In genomic region chr16:75122609-75123008, GRCh38 we compare ENCODE assay signal across 2 cellular contexts.
TF ChIP-seq lines count a peak whose summit lies in the region.

No MANE protein-coding gene starts in this region.

TF ChIP-seq in K562, 482 proteins besides CTCF, POLR2A, EP300 and RAD21 (continued from another document and continues in another):
- TF ChIP-seq TSHZ1 (CRISPR knock-in tag; IDR thresholded peaks at IDR 0.05) (no peak), XRCC4 (IDR thresholded peaks at IDR 0.05; ENCODE audit: extremely low read depth, insufficient read depth, insufficient read length) (no peak), NONO (IDR thresholded peaks at IDR 0.05; ENCODE audit: low read depth in 2 of 2, low read length in 1 of 2) (no peak), FOXP4 (CRISPR knock-in tag; IDR thresholded peaks at IDR 0.05; ENCODE audit: borderline replicate concordance) (no peak), KAT7 (CRISPR knock-in tag; IDR thresholded peaks at IDR 0.05; ENCODE audit: borderline replicate concordance) (no peak), GTF3C2 (IDR thresholded peaks at IDR 0.05; ENCODE audit: borderline replicate concordance, extremely low read depth, insufficient read length) (no peak), ZNF609 (CRISPR knock-in tag; IDR thresholded peaks at IDR 0.05; ENCODE audit: borderline replicate concordance) (no peak), SMARCA5 (IDR thresholded peaks at IDR 0.05) (no peak)

TF ChIP-seq in WTC11, 78 proteins besides CTCF, POLR2A, EP300 and RAD21 (continued from another document):
- TF ChIP-seq STAT6 (CRISPR knock-in tag; conservative IDR thresholded peaks at IDR 0.05; ENCODE audit: low read depth) (no peak), MAX (CRISPR knock-in tag; IDR thresholded peaks at IDR 0.05) (no peak), JUN (CRISPR knock-in tag; IDR thresholded peaks at IDR 0.05) (no peak), ZNF138 (CRISPR knock-in tag; conservative IDR thresholded peaks at IDR 0.05) (no peak), CBFB (CRISPR knock-in tag; IDR thresholded peaks at IDR 0.05; ENCODE audit: low read depth) (no peak), FOXJ3 (CRISPR knock-in tag; IDR thresholded peaks at IDR 0.05; ENCODE audit: borderline replicate concordance) (no peak), AR (CRISPR knock-in tag; IDR thresholded peaks at IDR 0.05) (no peak), ZNF425 (CRISPR knock-in tag; conservative IDR thresholded peaks at IDR 0.05) (no peak), ATF2 (CRISPR knock-in tag; IDR thresholded peaks at IDR 0.05; ENCODE audit: borderline replicate concordance, low read depth) (no peak)
